Comparison of ENCODE assay signal across 8 cellular contexts in the genomic region with DNA sequence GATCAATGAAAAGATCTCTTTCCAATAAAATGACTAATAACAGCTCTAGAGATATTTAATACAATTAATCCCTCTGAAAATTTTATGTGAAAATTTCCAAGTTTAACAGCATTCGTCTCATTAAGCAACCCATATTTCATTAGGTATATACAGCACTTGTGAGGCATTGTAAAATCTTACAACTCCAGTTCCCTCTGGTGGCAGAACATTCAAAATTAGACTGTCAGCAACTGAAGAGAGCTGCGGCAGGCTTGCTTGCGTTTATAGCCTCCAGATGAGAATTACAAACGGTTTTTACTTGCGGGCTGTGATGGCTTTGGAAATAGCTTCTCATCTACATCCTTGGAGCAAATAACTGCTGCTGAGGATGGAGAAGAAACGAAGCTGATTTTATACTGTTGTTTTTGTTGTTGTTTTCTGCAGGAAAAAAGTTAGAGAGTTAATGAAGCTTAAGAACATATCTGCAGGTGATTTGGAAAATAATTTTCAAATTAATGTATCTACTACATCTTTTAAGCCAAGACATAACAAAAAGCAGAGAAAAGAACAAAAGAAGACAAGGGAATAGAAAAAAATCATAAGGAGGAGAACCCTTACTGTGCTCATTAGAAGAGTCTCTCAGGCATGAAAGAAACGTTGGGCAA.
DNase-seq lines count a peak whose midpoint lies in the region; ATAC-seq lines count a peak whose summit lies in the region.

No MANE protein-coding gene starts in this region.

- ATAC-seq in HG03025 (IDR thresholded peaks at IDR 0.05; ENCODE audit: low FRiP score, unreplicated experiment) (no peak), GM21528 (IDR thresholded peaks at IDR 0.05; ENCODE audit: low FRiP score, unreplicated experiment) (no peak), HG02642 (IDR thresholded peaks at IDR 0.05; ENCODE audit: poor library complexity, unreplicated experiment) (no peak), GM21825 (IDR thresholded peaks at IDR 0.05; ENCODE audit: unreplicated experiment) (no peak)

- DNase-seq in AG20443 (ENCODE audit: low spot score) (peak; percentile 50), NCI-H1105 treated with DMSO at 0.1 percent for 48 hours (lab: John Stamatoyannopoulos, UW) (peak; percentile 20), T47D (ENCODE audit: low read depth in 1 of 2, low spot score in 1 of 2) (peak; percentile 30 to 75), medulla oblongata (ENCODE audit: extremely low spot score) (peak; percentile 85)

- in situ Hi-C loops in T47D (cut with HindIII; ENCODE audit: low pct_unique_long_range_greater_than_20kb, low sequenced_read_pairs), result no loop called here

Comparison
In these comparisons a context has a peak if more than half of its experiments do, and no peak if none do; other contexts are left out.
1. DNase-seq: peak in every context shown above with its lines; median percentile 85 in medulla oblongata; 52 in T47D; 50 in AG20443; 20 in NCI-H1105 treated with DMSO at 0.1 percent for 48 hours.